1 cellular context compared by ENCODE assay signal in genomic region chr7:5591547-5591899, GRCh38.
TF ChIP-seq lines count a peak whose summit lies in the region.

No MANE protein-coding gene starts in this region.

TF ChIP-seq in GM12878, 131 proteins besides CTCF, POLR2A, EP300 and RAD21 (continued from another document and continues in another):
- TF ChIP-seq IRF4 (IDR thresholded peaks at IDR 0.05; ENCODE audit: low read depth, low read length) = peak; percentile 37; the same call in 1 of the 2 replicates
- TF ChIP-seq POU2F2 (IDR thresholded peaks at IDR 0.05; ENCODE audit: borderline replicate concordance, low read depth, low read length) = no peak
- TF ChIP-seq TCF3 (IDR thresholded peaks at IDR 0.05; ENCODE audit: borderline replicate concordance, insufficient read depth, low read depth, low read length) = no peak
- no peak for TF ChIP-seq RBBP5 (conservative IDR thresholded peaks at IDR 0.05)
- no peak for TF ChIP-seq E2F8 (IDR thresholded peaks at IDR 0.05; ENCODE audit: low read depth, partially characterized antibody)
- peak; percentile 92 to 93 for TF ChIP-seq IKZF2 (IDR thresholded peaks at IDR 0.05)
- TF ChIP-seq MEF2A (IDR thresholded peaks at IDR 0.05; ENCODE audit: insufficient read depth, low read depth, low read length) = no peak
- TF ChIP-seq HSF1 (IDR thresholded peaks at IDR 0.05; ENCODE audit: low read depth, low read length) = no peak
- no peak for TF ChIP-seq SMARCA5 (IDR thresholded peaks at IDR 0.05)
- TF ChIP-seq BHLHE40 (IDR thresholded peaks at IDR 0.05; ENCODE audit: borderline replicate concordance in 1 of 2, low read depth in 2 of 2, low read length in 1 of 2) = 0 out of 4 replicates have a peak, but pooled peaks have one; percentile 4 to 22
- no peak for TF ChIP-seq RFX5 (IDR thresholded peaks at IDR 0.05; ENCODE audit: low read depth, low read length)
- TF ChIP-seq SUPT20H (IDR thresholded peaks at IDR 0.05; ENCODE audit: borderline replicate concordance, control insufficient read depth, low read depth, low read length) = no peak
- no peak for TF ChIP-seq ZZZ3 (IDR thresholded peaks at IDR 0.05; ENCODE audit: control insufficient read depth, insufficient read length, low read depth)
- peak; percentile 81 for TF ChIP-seq RELB (IDR thresholded peaks at IDR 0.05; ENCODE audit: low read depth)
- no peak for TF ChIP-seq ETV6 (conservative IDR thresholded peaks at IDR 0.05 in 1 of 2, IDR thresholded peaks at IDR 0.05 in 1 of 2; ENCODE audit: borderline replicate concordance in 1 of 2, low read depth in 1 of 2)
- no peak for TF ChIP-seq ZNF384 (IDR thresholded peaks at IDR 0.05; ENCODE audit: borderline replicate concordance, low read depth, low read length)
- TF ChIP-seq MTA3 (IDR thresholded peaks at IDR 0.05; ENCODE audit: borderline replicate concordance, low read length) = no peak
- no peak for TF ChIP-seq ZNF622 (IDR thresholded peaks at IDR 0.05)
- peak; percentile 63; the same call in 1 of the 2 replicates for TF ChIP-seq TBL1XR1 (IDR thresholded peaks at IDR 0.05; ENCODE audit: low read depth, low read length)
- no peak for TF ChIP-seq RAD51 (IDR thresholded peaks at IDR 0.05)
- 0 out of 2 replicates have a peak, but pooled peaks have one; percentile 34 for TF ChIP-seq NBN (IDR thresholded peaks at IDR 0.05)
- TF ChIP-seq ELK1 (IDR thresholded peaks at IDR 0.05; ENCODE audit: low read depth, low read length) = no peak
- no peak for TF ChIP-seq USF1 (IDR thresholded peaks at IDR 0.05; ENCODE audit: borderline replicate concordance, extremely low read length, insufficient read depth, low read depth, low read length)
- TF ChIP-seq MYB (IDR thresholded peaks at IDR 0.05; ENCODE audit: borderline replicate concordance, low read depth, low read length) = no peak
- TF ChIP-seq HCFC1 (IDR thresholded peaks at IDR 0.05; ENCODE audit: low read length) = no peak
- TF ChIP-seq ZBTB4 (CRISPR knock-in tag; IDR thresholded peaks at IDR 0.05) = no peak
- peak in 1 of 2 experiments; percentile 93; a peak in 2 of 3 replicates for TF ChIP-seq EGR1 (IDR thresholded peaks at IDR 0.05; ENCODE audit: borderline replicate concordance in 1 of 2, low read depth in 2 of 2, low read length in 2 of 2)
- TF ChIP-seq TCF7 (IDR thresholded peaks at IDR 0.05; ENCODE audit: borderline replicate concordance) = no peak
- no peak for TF ChIP-seq ZSCAN29 (IDR thresholded peaks at IDR 0.05)
- TF ChIP-seq SPI1 (IDR thresholded peaks at IDR 0.05; ENCODE audit: borderline replicate concordance, insufficient read depth, low read depth, low read length) = peak; percentile 92
- TF ChIP-seq TARDBP (IDR thresholded peaks at IDR 0.05; ENCODE audit: borderline replicate concordance) = no peak
- no peak for TF ChIP-seq IRF3 (IDR thresholded peaks at IDR 0.05)
- no peak for TF ChIP-seq KDM1A (IDR thresholded peaks at IDR 0.05; ENCODE audit: borderline replicate concordance)
- no peak for TF ChIP-seq FOXK2 (IDR thresholded peaks at IDR 0.05)
- TF ChIP-seq IRF5 (IDR thresholded peaks at IDR 0.05; ENCODE audit: borderline replicate concordance) = no peak
- no peak for TF ChIP-seq SMAD1 (IDR thresholded peaks at IDR 0.05; ENCODE audit: low read depth, partially characterized antibody)
- TF ChIP-seq STAT3 (IDR thresholded peaks at IDR 0.05; ENCODE audit: low read depth, low read length) = no peak
- TF ChIP-seq YY1 (IDR thresholded peaks at IDR 0.05; ENCODE audit: low read depth, low read length) = no peak
- TF ChIP-seq ATF7 (IDR thresholded peaks at IDR 0.05; ENCODE audit: low read depth) = peak; percentile 59
- no peak for TF ChIP-seq CUX1 (IDR thresholded peaks at IDR 0.05; ENCODE audit: insufficient replicate concordance, low read depth, low read length)
- no peak for TF ChIP-seq BACH1 (IDR thresholded peaks at IDR 0.05; ENCODE audit: borderline replicate concordance)
- peak; percentile 46 for TF ChIP-seq MTA2 (IDR thresholded peaks at IDR 0.05; ENCODE audit: low read depth)
- no peak for TF ChIP-seq NR2F1 (conservative IDR thresholded peaks at IDR 0.05)
- no peak for TF ChIP-seq ZNF24 (IDR thresholded peaks at IDR 0.05)
- no peak for TF ChIP-seq RCOR1 (conservative IDR thresholded peaks at IDR 0.05; ENCODE audit: low read depth, low read length)
- no peak for TF ChIP-seq RUNX3 (IDR thresholded peaks at IDR 0.05; ENCODE audit: low read length)
- TF ChIP-seq CHD2 (IDR thresholded peaks at IDR 0.05; ENCODE audit: borderline replicate concordance, low read depth, low read length) = no peak
- no peak for TF ChIP-seq CHD4 (IDR thresholded peaks at IDR 0.05)
